4 cellular contexts compared by ENCODE assay signal in the genomic region with DNA sequence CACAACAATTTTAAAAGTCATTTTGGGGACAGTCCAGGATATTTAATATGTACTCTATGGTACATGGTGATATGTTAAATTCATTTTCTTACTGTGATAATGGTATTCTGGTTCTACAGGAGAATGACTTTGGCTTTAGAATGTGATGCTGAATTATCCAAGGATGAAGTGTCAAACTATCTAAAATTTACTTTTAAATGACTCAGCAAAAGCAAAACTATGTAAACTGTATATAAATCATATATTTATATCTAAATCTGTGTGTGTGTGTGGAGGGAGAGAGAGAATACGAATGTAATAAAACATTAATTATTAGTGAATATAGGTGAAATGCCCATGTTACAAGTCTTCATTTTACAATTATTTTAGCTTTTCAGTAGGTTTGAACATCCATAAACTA.
TF ChIP-seq lines count a peak whose summit lies in the region.

No MANE protein-coding gene starts in this region.

TF ChIP-seq in HepG2, 621 proteins besides CTCF, POLR2A, EP300 and RAD21 (continues in another document):
- TF ChIP-seq, protein P1, sequence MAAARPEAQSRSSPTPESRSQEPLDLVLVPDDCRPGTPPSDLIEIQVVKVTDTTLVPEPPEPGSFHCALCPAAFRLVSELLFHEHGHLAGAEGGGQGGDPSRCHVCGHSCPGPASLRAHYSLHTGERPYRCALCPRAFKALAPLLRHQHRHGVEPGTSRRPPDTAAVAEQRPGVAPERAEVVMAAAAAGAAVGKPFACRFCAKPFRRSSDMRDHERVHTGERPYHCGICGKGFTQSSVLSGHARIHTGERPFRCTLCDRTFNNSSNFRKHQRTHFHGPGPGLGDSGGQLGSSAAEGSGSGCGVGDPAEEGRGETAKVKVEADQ (CRISPR knock-in tag; IDR thresholded peaks at IDR 0.05; ENCODE audit: borderline replicate concordance): no peak
- TF ChIP-seq, protein P2, sequence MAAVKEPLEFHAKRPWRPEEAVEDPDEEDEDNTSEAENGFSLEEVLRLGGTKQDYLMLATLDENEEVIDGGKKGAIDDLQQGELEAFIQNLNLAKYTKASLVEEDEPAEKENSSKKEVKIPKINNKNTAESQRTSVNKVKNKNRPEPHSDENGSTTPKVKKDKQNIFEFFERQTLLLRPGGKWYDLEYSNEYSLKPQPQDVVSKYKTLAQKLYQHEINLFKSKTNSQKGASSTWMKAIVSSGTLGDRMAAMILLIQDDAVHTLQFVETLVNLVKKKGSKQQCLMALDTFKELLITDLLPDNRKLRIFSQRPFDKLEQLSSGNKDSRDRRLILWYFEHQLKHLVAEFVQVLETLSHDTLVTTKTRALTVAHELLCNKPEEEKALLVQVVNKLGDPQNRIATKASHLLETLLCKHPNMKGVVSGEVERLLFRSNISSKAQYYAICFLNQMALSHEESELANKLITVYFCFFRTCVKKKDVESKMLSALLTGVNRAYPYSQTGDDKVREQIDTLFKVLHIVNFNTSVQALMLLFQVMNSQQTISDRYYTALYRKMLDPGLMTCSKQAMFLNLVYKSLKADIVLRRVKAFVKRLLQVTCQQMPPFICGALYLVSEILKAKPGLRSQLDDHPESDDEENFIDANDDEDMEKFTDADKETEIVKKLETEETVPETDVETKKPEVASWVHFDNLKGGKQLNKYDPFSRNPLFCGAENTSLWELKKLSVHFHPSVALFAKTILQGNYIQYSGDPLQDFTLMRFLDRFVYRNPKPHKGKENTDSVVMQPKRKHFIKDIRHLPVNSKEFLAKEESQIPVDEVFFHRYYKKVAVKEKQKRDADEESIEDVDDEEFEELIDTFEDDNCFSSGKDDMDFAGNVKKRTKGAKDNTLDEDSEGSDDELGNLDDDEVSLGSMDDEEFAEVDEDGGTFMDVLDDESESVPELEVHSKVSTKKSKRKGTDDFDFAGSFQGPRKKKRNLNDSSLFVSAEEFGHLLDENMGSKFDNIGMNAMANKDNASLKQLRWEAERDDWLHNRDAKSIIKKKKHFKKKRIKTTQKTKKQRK (IDR thresholded peaks at IDR 0.05; ENCODE audit: low read length): no peak

TF ChIP-seq in A549, 52 proteins besides CTCF, POLR2A, EP300 and RAD21:
- TF ChIP-seq CBX2 (IDR thresholded peaks at IDR 0.05; ENCODE audit: borderline replicate concordance, low read depth) (no peak), EHF (CRISPR knock-in tag; IDR thresholded peaks at IDR 0.05) (no peak), ZC3H11A (IDR thresholded peaks at IDR 0.05) (no peak), GATA3 (IDR thresholded peaks at IDR 0.05; ENCODE audit: borderline replicate concordance) (no peak), MAFK (IDR thresholded peaks at IDR 0.05; ENCODE audit: partially characterized antibody) (peak; percentile 44)
- TF ChIP-seq, protein P3, sequence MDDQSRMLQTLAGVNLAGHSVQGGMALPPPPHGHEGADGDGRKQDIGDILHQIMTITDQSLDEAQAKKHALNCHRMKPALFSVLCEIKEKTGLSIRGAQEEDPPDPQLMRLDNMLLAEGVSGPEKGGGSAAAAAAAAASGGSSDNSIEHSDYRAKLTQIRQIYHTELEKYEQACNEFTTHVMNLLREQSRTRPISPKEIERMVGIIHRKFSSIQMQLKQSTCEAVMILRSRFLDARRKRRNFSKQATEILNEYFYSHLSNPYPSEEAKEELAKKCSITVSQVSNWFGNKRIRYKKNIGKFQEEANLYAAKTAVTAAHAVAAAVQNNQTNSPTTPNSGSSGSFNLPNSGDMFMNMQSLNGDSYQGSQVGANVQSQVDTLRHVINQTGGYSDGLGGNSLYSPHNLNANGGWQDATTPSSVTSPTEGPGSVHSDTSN (IDR thresholded peaks at IDR 0.05): no peak
- TF ChIP-seq, protein P4, sequence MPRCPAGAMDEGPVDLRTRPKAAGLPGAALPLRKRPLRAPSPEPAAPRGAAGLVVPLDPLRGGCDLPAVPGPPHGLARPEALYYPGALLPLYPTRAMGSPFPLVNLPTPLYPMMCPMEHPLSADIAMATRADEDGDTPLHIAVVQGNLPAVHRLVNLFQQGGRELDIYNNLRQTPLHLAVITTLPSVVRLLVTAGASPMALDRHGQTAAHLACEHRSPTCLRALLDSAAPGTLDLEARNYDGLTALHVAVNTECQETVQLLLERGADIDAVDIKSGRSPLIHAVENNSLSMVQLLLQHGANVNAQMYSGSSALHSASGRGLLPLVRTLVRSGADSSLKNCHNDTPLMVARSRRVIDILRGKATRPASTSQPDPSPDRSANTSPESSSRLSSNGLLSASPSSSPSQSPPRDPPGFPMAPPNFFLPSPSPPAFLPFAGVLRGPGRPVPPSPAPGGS (IDR thresholded peaks at IDR 0.05): no peak
TF ChIP-seq in A549: peak in this region for 1.

TF ChIP-seq in IMR-90, 13 proteins besides CTCF, POLR2A, EP300 and RAD21:
- TF ChIP-seq, protein P5, sequence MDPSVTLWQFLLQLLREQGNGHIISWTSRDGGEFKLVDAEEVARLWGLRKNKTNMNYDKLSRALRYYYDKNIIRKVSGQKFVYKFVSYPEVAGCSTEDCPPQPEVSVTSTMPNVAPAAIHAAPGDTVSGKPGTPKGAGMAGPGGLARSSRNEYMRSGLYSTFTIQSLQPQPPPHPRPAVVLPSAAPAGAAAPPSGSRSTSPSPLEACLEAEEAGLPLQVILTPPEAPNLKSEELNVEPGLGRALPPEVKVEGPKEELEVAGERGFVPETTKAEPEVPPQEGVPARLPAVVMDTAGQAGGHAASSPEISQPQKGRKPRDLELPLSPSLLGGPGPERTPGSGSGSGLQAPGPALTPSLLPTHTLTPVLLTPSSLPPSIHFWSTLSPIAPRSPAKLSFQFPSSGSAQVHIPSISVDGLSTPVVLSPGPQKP (IDR thresholded peaks at IDR 0.05; ENCODE audit: borderline replicate concordance, low read depth, low read length): no peak
- TF ChIP-seq SMC3 (IDR thresholded peaks at IDR 0.05; ENCODE audit: low read depth, low read length) (no peak), MAFK (IDR thresholded peaks at IDR 0.05; ENCODE audit: low read depth, low read length) (0 out of 2 replicates have a peak, but pooled peaks have one; percentile 16), MXI1 (IDR thresholded peaks at IDR 0.05; ENCODE audit: borderline replicate concordance, low read depth, low read length) (no peak), RFX5 (IDR thresholded peaks at IDR 0.05; ENCODE audit: low read depth, low read length) (no peak), FOS (IDR thresholded peaks at IDR 0.05; ENCODE audit: low read depth, low read length) (no peak), RCOR1 (IDR thresholded peaks at IDR 0.05; ENCODE audit: insufficient replicate concordance, low read length) (no peak), CHD1 (IDR thresholded peaks at IDR 0.05; ENCODE audit: low read depth, low read length) (no peak), CEBPB (IDR thresholded peaks at IDR 0.05; ENCODE audit: low read depth, low read length) (no peak), BHLHE40 (IDR thresholded peaks at IDR 0.05; ENCODE audit: low read depth, low read length) (no peak), MAZ (IDR thresholded peaks at IDR 0.05; ENCODE audit: borderline replicate concordance, low read depth, low read length) (no peak), NFE2L2 (IDR thresholded peaks at IDR 0.05; ENCODE audit: low read depth, low read length) (peak; percentile 39; the same call in 1 of the 2 replicates)
- TF ChIP-seq, protein P6, sequence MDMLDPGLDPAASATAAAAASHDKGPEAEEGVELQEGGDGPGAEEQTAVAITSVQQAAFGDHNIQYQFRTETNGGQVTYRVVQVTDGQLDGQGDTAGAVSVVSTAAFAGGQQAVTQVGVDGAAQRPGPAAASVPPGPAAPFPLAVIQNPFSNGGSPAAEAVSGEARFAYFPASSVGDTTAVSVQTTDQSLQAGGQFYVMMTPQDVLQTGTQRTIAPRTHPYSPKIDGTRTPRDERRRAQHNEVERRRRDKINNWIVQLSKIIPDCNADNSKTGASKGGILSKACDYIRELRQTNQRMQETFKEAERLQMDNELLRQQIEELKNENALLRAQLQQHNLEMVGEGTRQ (IDR thresholded peaks at IDR 0.05; ENCODE audit: low read depth, low read length): no peak

TF ChIP-seq in K562, 482 proteins besides CTCF, POLR2A, EP300 and RAD21:
- 0 out of 2 replicates have a peak, but pooled peaks have one; percentile 5 for TF ChIP-seq MAFF (IDR thresholded peaks at IDR 0.05; ENCODE audit: low read length)
- TF ChIP-seq, protein P7, sequence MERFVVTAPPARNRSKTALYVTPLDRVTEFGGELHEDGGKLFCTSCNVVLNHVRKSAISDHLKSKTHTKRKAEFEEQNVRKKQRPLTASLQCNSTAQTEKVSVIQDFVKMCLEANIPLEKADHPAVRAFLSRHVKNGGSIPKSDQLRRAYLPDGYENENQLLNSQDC (CRISPR knock-in tag; IDR thresholded peaks at IDR 0.05): no peak
